1 cellular context compared by ENCODE assay signal in the genomic region with DNA sequence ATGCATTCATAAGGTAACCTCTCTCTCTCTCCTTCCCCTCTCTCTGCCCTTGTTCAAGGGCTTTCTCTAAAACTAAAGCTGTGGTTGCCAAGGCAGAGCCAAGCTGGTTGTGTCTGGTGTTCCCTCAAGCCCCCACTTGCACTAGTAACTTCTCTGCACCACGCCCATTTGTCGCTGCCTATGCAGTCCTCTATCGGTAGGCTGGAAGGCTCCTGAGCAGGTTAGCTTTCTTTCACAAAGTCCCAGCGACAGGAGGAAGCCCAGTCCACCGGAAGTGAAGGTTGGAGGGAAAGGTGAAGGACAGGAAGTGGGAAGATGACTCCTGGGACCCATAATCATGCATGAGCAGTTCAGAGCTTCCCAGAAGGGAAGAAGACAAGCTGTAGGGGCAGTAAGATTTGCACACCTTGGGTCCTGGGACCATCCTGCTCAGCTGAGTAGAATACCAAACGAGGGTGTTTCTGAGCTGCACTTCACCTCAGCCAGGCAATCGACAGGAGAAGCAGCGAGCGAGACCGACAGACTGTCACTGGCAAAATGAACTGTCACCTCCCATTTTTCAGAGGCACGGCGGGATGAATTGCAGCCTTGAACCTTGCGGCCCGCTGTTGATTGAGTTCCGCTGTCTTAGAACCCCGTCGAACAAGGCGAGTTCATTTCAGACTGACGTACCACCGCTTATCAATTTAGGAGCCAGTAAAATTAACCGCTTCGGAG.
TF ChIP-seq lines count a peak whose summit lies in the region.

No MANE protein-coding gene starts in this region.

TF ChIP-seq in WTC11, 78 proteins besides CTCF, POLR2A, EP300 and RAD21 (continued from another document):
- TF ChIP-seq, protein P1, sequence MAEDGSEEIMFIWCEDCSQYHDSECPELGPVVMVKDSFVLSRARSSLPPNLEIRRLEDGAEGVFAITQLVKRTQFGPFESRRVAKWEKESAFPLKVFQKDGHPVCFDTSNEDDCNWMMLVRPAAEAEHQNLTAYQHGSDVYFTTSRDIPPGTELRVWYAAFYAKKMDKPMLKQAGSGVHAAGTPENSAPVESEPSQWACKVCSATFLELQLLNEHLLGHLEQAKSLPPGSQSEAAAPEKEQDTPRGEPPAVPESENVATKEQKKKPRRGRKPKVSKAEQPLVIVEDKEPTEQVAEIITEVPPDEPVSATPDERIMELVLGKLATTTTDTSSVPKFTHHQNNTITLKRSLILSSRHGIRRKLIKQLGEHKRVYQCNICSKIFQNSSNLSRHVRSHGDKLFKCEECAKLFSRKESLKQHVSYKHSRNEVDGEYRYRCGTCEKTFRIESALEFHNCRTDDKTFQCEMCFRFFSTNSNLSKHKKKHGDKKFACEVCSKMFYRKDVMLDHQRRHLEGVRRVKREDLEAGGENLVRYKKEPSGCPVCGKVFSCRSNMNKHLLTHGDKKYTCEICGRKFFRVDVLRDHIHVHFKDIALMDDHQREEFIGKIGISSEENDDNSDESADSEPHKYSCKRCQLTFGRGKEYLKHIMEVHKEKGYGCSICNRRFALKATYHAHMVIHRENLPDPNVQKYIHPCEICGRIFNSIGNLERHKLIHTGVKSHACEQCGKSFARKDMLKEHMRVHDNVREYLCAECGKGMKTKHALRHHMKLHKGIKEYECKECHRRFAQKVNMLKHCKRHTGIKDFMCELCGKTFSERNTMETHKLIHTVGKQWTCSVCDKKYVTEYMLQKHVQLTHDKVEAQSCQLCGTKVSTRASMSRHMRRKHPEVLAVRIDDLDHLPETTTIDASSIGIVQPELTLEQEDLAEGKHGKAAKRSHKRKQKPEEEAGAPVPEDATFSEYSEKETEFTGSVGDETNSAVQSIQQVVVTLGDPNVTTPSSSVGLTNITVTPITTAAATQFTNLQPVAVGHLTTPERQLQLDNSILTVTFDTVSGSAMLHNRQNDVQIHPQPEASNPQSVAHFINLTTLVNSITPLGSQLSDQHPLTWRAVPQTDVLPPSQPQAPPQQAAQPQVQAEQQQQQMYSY (CRISPR knock-in tag; IDR thresholded peaks at IDR 0.05) = no peak
